ENCODE assay signal across 1 cellular context in the genomic region with DNA sequence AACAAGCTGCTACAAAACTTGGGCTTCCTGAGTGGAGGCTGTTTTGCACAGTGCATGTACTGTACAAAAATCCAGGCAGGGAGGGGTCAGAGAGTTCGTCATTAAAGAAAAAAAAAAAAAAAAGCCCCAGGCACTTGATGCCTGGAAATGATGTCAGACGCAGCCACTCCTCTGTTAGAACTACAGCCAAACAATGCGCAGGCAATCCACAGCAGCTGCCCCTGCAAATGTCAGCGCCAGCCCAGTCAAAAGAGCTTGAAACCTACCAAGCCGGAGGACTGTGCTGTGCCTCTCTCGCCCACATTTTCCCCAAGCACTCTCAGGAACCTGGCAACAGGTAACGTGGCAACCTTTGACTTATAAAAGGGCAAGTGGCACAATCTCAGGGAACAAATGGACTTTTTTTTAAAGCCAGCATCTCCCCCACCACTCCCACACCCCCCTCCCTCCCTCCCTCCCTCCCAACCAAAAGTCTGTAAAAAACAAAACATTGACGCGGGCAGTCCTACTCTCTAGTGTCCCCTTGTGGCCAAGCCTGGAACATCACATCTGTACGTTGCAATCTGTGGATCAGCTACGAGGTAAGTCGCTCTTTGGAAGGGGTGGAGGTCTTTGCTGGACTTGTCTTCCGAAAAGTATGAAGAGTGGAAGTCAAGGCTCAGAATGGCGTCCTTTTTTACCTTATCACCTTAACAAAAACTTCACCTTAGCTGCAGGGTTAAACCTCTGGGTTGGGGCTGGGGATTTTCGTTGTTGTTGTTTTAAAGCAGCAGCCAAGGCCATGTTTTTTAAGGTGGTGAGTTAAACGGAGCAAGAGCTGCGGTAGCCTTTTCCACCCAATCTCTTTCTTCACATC.
A peak's percentile ranks its signal among the peaks of the same experiment; 100 is the strongest.
TF ChIP-seq lines count a peak whose summit lies in the region.

No MANE protein-coding gene starts in this region.

TF ChIP-seq in HepG2, 621 proteins besides CTCF, POLR2A, EP300 and RAD21 (continued from another document and continues in another):
- TF ChIP-seq, protein P1, sequence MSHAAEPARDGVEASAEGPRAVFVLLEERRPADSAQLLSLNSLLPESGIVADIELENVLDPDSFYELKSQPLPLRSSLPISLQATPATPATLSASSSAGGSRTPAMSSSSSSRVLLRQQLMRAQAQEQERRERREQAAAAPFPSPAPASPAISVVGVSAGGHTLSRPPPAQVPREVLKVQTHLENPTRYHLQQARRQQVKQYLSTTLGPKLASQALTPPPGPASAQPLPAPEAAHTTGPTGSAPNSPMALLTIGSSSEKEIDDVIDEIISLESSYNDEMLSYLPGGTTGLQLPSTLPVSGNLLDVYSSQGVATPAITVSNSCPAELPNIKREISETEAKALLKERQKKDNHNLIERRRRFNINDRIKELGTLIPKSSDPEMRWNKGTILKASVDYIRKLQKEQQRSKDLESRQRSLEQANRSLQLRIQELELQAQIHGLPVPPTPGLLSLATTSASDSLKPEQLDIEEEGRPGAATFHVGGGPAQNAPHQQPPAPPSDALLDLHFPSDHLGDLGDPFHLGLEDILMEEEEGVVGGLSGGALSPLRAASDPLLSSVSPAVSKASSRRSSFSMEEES (CRISPR knock-in tag; IDR thresholded peaks at IDR 0.05): 0 out of 2 replicates have a peak, but pooled peaks have one; percentile 38
- TF ChIP-seq GZF1 (CRISPR knock-in tag; IDR thresholded peaks at IDR 0.05): no peak
- peak; percentile 47 for TF ChIP-seq GATAD2A (CRISPR knock-in tag; IDR thresholded peaks at IDR 0.05)
- TF ChIP-seq FOXA3 (CRISPR knock-in tag; IDR thresholded peaks at IDR 0.05): peak; percentile 27; the same call in 1 of the 2 replicates
- TF ChIP-seq, protein P2, sequence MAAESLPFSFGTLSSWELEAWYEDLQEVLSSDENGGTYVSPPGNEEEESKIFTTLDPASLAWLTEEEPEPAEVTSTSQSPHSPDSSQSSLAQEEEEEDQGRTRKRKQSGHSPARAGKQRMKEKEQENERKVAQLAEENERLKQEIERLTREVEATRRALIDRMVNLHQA (CRISPR knock-in tag; IDR thresholded peaks at IDR 0.05): no peak
- TF ChIP-seq KMT2A (CRISPR knock-in tag; IDR thresholded peaks at IDR 0.05): peak; percentile 41
- no peak for TF ChIP-seq CENPT (CRISPR knock-in tag; IDR thresholded peaks at IDR 0.05; ENCODE audit: low read depth)
- peak; percentile 63; the same call in 1 of the 2 replicates for TF ChIP-seq CEBPG (CRISPR knock-in tag; IDR thresholded peaks at IDR 0.05)
- TF ChIP-seq TRIM24 (CRISPR knock-in tag; IDR thresholded peaks at IDR 0.05): no peak
- 0 out of 2 replicates have a peak, but pooled peaks have one; percentile 34 for TF ChIP-seq NAIF1 (CRISPR knock-in tag; IDR thresholded peaks at IDR 0.05; ENCODE audit: borderline replicate concordance)
- TF ChIP-seq ZNF143 (CRISPR knock-in tag; IDR thresholded peaks at IDR 0.05): no peak
- TF ChIP-seq GTF2F1 (IDR thresholded peaks at IDR 0.05; ENCODE audit: low read length): no peak
- TF ChIP-seq GPN1 (CRISPR knock-in tag; IDR thresholded peaks at IDR 0.05; ENCODE audit: borderline replicate concordance): no peak
- TF ChIP-seq ZNF713 (CRISPR knock-in tag; IDR thresholded peaks at IDR 0.05): no peak
- TF ChIP-seq, protein P3, sequence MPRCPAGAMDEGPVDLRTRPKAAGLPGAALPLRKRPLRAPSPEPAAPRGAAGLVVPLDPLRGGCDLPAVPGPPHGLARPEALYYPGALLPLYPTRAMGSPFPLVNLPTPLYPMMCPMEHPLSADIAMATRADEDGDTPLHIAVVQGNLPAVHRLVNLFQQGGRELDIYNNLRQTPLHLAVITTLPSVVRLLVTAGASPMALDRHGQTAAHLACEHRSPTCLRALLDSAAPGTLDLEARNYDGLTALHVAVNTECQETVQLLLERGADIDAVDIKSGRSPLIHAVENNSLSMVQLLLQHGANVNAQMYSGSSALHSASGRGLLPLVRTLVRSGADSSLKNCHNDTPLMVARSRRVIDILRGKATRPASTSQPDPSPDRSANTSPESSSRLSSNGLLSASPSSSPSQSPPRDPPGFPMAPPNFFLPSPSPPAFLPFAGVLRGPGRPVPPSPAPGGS (CRISPR knock-in tag; IDR thresholded peaks at IDR 0.05): no peak
- TF ChIP-seq, protein P4, sequence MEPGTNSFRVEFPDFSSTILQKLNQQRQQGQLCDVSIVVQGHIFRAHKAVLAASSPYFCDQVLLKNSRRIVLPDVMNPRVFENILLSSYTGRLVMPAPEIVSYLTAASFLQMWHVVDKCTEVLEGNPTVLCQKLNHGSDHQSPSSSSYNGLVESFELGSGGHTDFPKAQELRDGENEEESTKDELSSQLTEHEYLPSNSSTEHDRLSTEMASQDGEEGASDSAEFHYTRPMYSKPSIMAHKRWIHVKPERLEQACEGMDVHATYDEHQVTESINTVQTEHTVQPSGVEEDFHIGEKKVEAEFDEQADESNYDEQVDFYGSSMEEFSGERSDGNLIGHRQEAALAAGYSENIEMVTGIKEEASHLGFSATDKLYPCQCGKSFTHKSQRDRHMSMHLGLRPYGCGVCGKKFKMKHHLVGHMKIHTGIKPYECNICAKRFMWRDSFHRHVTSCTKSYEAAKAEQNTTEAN (CRISPR knock-in tag; conservative IDR thresholded peaks at IDR 0.05): 0 out of 2 replicates have a peak, but pooled peaks have one; percentile 56
- TF ChIP-seq KAT7 (CRISPR knock-in tag; IDR thresholded peaks at IDR 0.05; ENCODE audit: borderline replicate concordance): 0 out of 2 replicates have a peak, but pooled peaks have one; percentile 45
- 0 out of 2 replicates have a peak, but pooled peaks have one; percentile 57 for TF ChIP-seq ZFP37 (CRISPR knock-in tag; IDR thresholded peaks at IDR 0.05; ENCODE audit: borderline replicate concordance)
- peak; percentile 84 for TF ChIP-seq SAP130 (CRISPR knock-in tag; IDR thresholded peaks at IDR 0.05; ENCODE audit: low read depth)
- TF ChIP-seq AHR (CRISPR knock-in tag; IDR thresholded peaks at IDR 0.05): no peak
- no peak for TF ChIP-seq ZNF652 (CRISPR knock-in tag; IDR thresholded peaks at IDR 0.05; ENCODE audit: borderline replicate concordance, low read depth)
- no peak for TF ChIP-seq ZBTB8A (CRISPR knock-in tag; IDR thresholded peaks at IDR 0.05; ENCODE audit: borderline replicate concordance, low read depth)
- TF ChIP-seq ZSCAN9 (CRISPR knock-in tag; IDR thresholded peaks at IDR 0.05; ENCODE audit: borderline replicate concordance): no peak
- TF ChIP-seq ETV6 (CRISPR knock-in tag; conservative IDR thresholded peaks at IDR 0.05): 0 out of 2 replicates have a peak, but pooled peaks have one; percentile 53
- TF ChIP-seq NFYB (CRISPR knock-in tag; IDR thresholded peaks at IDR 0.05): peak; percentile 2
- peak; percentile 3; the same call in 1 of the 2 replicates for TF ChIP-seq ZNF605 (CRISPR knock-in tag; IDR thresholded peaks at IDR 0.05)
- TF ChIP-seq NFRKB (IDR thresholded peaks at IDR 0.05): no peak
- peak; percentile 46; the same call in 1 of the 2 replicates for TF ChIP-seq REPIN1 (CRISPR knock-in tag; IDR thresholded peaks at IDR 0.05; ENCODE audit: borderline replicate concordance, low read depth)
- peak; percentile 14 for TF ChIP-seq ZFY (CRISPR knock-in tag; IDR thresholded peaks at IDR 0.05)
- TF ChIP-seq SOX6 (IDR thresholded peaks at IDR 0.05): no peak
- peak; percentile 86 for TF ChIP-seq SOX6 (CRISPR knock-in tag; IDR thresholded peaks at IDR 0.05)
- TF ChIP-seq ZNF138 (CRISPR knock-in tag; IDR thresholded peaks at IDR 0.05; ENCODE audit: low read depth): 0 out of 2 replicates have a peak, but pooled peaks have one; percentile 26
- peak; percentile 28 for TF ChIP-seq FOXK1 (CRISPR knock-in tag; IDR thresholded peaks at IDR 0.05; ENCODE audit: borderline replicate concordance, low read depth)
- TF ChIP-seq, protein P5, sequence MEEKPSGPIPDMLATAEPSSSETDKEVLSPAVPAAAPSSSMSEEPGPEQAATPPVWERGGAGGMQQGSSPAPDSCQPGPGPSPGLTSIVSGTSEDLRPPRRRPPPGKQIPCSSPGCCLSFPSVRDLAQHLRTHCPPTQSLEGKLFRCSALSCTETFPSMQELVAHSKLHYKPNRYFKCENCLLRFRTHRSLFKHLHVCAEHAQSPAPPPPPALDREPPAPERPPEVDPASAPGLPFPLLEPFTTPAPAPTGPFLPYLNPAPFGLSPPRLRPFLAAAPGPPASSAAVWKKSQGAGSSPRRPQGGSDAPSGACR (CRISPR knock-in tag; IDR thresholded peaks at IDR 0.05): no peak
- no peak for TF ChIP-seq LCORL (IDR thresholded peaks at IDR 0.05)
- TF ChIP-seq LCORL (CRISPR knock-in tag; IDR thresholded peaks at IDR 0.05): peak; percentile 19
- TF ChIP-seq ATF1 (CRISPR knock-in tag; IDR thresholded peaks at IDR 0.05): peak; percentile 82
- no peak for TF ChIP-seq ARNTL (CRISPR knock-in tag; IDR thresholded peaks at IDR 0.05)
- TF ChIP-seq, protein P6, sequence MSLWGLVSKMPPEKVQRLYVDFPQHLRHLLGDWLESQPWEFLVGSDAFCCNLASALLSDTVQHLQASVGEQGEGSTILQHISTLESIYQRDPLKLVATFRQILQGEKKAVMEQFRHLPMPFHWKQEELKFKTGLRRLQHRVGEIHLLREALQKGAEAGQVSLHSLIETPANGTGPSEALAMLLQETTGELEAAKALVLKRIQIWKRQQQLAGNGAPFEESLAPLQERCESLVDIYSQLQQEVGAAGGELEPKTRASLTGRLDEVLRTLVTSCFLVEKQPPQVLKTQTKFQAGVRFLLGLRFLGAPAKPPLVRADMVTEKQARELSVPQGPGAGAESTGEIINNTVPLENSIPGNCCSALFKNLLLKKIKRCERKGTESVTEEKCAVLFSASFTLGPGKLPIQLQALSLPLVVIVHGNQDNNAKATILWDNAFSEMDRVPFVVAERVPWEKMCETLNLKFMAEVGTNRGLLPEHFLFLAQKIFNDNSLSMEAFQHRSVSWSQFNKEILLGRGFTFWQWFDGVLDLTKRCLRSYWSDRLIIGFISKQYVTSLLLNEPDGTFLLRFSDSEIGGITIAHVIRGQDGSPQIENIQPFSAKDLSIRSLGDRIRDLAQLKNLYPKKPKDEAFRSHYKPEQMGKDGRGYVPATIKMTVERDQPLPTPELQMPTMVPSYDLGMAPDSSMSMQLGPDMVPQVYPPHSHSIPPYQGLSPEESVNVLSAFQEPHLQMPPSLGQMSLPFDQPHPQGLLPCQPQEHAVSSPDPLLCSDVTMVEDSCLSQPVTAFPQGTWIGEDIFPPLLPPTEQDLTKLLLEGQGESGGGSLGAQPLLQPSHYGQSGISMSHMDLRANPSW (CRISPR knock-in tag; IDR thresholded peaks at IDR 0.05; ENCODE audit: borderline replicate concordance): no peak
- TF ChIP-seq RXRA (CRISPR knock-in tag; IDR thresholded peaks at IDR 0.05): 0 out of 2 replicates have a peak, but pooled peaks have one; percentile 60
- no peak for TF ChIP-seq RBM22 (optimal IDR thresholded peaks at IDR 0.05; ENCODE audit: low read length)
- no peak for TF ChIP-seq NFATC3 (CRISPR knock-in tag; IDR thresholded peaks at IDR 0.05)
- TF ChIP-seq, protein P7, sequence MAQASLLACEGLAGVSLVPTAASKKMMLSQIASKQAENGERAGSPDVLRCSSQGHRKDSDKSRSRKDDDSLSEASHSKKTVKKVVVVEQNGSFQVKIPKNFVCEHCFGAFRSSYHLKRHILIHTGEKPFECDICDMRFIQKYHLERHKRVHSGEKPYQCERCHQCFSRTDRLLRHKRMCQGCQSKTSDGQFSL (CRISPR knock-in tag; IDR thresholded peaks at IDR 0.05): 0 out of 2 replicates have a peak, but pooled peaks have one; percentile 45
- no peak for TF ChIP-seq ZMYM2 (CRISPR knock-in tag; IDR thresholded peaks at IDR 0.05)
- TF ChIP-seq, protein P8, sequence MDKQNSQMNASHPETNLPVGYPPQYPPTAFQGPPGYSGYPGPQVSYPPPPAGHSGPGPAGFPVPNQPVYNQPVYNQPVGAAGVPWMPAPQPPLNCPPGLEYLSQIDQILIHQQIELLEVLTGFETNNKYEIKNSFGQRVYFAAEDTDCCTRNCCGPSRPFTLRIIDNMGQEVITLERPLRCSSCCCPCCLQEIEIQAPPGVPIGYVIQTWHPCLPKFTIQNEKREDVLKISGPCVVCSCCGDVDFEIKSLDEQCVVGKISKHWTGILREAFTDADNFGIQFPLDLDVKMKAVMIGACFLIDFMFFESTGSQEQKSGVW (CRISPR knock-in tag; IDR thresholded peaks at IDR 0.05; ENCODE audit: borderline replicate concordance): no peak
- TF ChIP-seq, protein P9, sequence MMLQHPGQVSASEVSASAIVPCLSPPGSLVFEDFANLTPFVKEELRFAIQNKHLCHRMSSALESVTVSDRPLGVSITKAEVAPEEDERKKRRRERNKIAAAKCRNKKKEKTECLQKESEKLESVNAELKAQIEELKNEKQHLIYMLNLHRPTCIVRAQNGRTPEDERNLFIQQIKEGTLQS (CRISPR knock-in tag; IDR thresholded peaks at IDR 0.05): peak; percentile 39; the same call in 1 of the 2 replicates
- TF ChIP-seq, protein P10, sequence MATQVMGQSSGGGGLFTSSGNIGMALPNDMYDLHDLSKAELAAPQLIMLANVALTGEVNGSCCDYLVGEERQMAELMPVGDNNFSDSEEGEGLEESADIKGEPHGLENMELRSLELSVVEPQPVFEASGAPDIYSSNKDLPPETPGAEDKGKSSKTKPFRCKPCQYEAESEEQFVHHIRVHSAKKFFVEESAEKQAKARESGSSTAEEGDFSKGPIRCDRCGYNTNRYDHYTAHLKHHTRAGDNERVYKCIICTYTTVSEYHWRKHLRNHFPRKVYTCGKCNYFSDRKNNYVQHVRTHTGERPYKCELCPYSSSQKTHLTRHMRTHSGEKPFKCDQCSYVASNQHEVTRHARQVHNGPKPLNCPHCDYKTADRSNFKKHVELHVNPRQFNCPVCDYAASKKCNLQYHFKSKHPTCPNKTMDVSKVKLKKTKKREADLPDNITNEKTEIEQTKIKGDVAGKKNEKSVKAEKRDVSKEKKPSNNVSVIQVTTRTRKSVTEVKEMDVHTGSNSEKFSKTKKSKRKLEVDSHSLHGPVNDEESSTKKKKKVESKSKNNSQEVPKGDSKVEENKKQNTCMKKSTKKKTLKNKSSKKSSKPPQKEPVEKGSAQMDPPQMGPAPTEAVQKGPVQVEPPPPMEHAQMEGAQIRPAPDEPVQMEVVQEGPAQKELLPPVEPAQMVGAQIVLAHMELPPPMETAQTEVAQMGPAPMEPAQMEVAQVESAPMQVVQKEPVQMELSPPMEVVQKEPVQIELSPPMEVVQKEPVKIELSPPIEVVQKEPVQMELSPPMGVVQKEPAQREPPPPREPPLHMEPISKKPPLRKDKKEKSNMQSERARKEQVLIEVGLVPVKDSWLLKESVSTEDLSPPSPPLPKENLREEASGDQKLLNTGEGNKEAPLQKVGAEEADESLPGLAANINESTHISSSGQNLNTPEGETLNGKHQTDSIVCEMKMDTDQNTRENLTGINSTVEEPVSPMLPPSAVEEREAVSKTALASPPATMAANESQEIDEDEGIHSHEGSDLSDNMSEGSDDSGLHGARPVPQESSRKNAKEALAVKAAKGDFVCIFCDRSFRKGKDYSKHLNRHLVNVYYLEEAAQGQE (IDR thresholded peaks at IDR 0.05; ENCODE audit: borderline replicate concordance in 1 of 2, low read depth in 1 of 2, low read length in 2 of 2): no peak; a peak in 1 of 4 replicates
- peak; percentile 75 for TF ChIP-seq CREB1 (IDR thresholded peaks at IDR 0.05)
- TF ChIP-seq CREB1 (CRISPR knock-in tag; IDR thresholded peaks at IDR 0.05): peak; percentile 93
- TF ChIP-seq HNRNPK (IDR thresholded peaks at IDR 0.05; ENCODE audit: low read depth, low read length, poor library complexity, severe bottlenecking): peak; percentile 89
- TF ChIP-seq, protein P11, sequence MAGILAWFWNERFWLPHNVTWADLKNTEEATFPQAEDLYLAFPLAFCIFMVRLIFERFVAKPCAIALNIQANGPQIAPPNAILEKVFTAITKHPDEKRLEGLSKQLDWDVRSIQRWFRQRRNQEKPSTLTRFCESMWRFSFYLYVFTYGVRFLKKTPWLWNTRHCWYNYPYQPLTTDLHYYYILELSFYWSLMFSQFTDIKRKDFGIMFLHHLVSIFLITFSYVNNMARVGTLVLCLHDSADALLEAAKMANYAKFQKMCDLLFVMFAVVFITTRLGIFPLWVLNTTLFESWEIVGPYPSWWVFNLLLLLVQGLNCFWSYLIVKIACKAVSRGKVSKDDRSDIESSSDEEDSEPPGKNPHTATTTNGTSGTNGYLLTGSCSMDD (CRISPR knock-in tag; IDR thresholded peaks at IDR 0.05): no peak
- TF ChIP-seq ZNF557 (CRISPR knock-in tag; IDR thresholded peaks at IDR 0.05): 0 out of 2 replicates have a peak, but pooled peaks have one; percentile 54
